Comparison of ENCODE assay signal across 16 cellular contexts in the genomic region with DNA sequence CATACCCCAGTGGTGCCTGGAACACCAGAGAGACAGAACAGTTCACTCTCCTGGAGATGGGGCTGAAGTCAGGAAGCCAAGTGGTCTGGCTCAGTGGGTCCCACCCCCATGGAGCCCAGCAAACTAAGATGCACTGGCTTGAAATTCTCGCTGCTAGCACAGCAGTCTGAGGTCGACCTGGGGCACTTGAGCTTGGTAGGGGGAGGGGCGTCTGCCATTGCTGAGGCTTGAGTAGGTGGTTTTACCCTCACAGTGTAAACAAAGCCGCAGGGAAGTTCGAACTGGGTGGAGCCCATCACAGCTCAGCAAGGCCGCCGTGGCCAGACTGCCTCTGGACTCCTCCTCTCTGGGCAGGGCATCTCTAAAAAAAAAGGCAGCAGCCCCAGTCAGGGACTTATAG.
DNase-seq lines count a peak whose midpoint lies in the region; ATAC-seq, FAIRE-seq and TF ChIP-seq lines count a peak whose summit lies in the region.
"Had no signal": no experiment of that assay in that cellular context is flagged by ENCODE, and none has a peak within 500 bp of the region (broad histone marks: within the 10 kb centered on the region; RNA-seq: fewer than 3 reads in every experiment).

No MANE protein-coding gene starts in this region.

- H4K20me1 ChIP-seq in GM23248 (ENCODE audit: insufficient read depth), result no peaks in the 10 kb centered on the region

- H2AFZ ChIP-seq in GM23248, result 0 out of 2 replicates have a peak overlapping the region, but pooled peaks have one; percentile 29

- H3K4me2 ChIP-seq in GM23248 (ENCODE audit: unreplicated experiment), result no peak overlapping the region

- in situ Hi-C loops in GM23248 (cut with MboI), result no loop called here

- H3K4me3 ChIP-seq in GM23248 (no peak overlapping the region), bronchial epithelial cell (ENCODE audit: low read depth, low read length) (no peak overlapping the region), kidney (ENCODE audit: low read length in 2 of 2) (no peak overlapping the region)
- no peak overlapping the region for H3K4me3 ChIP-seq in CD8-positive, alpha-beta memory T cell (ENCODE audit: low read length)
- H3K4me3 ChIP-seq: heart right ventricle had no signal

- FAIRE-seq in bronchial epithelial cell (lab: Jason Lieb, UNC) (no peak), kidney (lab: Jason Lieb, UNC) (no peak)

- 16 to 22% methylated on average over 7 of the region's 7 CpGs for WGBS in GM23248 (ENCODE audit: low coverage in 1 of 2, low lambda C conversion rate in 2 of 2, missing lambda C conversion rate in 2 of 2), 2 experiments

- intact Hi-C loops in kidney (cut with DNase I), result no loop called here

- peak; percentile 12 for DNase-seq in GM23248
- peak; percentile 55 for DNase-seq in NCI-H2227 (lab: John Stamatoyannopoulos, UW; ENCODE audit: unreplicated experiment)
- peak; percentile 41 for DNase-seq in bronchial epithelial cell (ENCODE audit: low read depth)
- peak; percentile 53 for DNase-seq in mucosa of gallbladder (ENCODE audit: low spot score)
- no peak for DNase-seq in CD8-positive, alpha-beta memory T cell
- no peak for DNase-seq in NCI-H1436 (lab: John Stamatoyannopoulos, UW)
- no peak for DNase-seq in effector memory CD8-positive, alpha-beta T cell
- no peak for DNase-seq in kidney
- DNase-seq: activated gamma-delta T cell; BE2C; heart right ventricle; mesenchymal stem cell; NCI-H1105 treated with DMSO at 0.1 percent for 48 hours; stimulated activated CD4-positive, alpha-beta T cell treated with anti-CD3 and anti-CD28 coated beads, Interleukin-4, amount 100 ng/mL, for 1 hour; stimulated activated naive CD4-positive, alpha-beta T cell treated with Interleukin-2 at 50 U/mL for 16 hours had no signal

- no peaks in the 10 kb centered on the region for H3F3A ChIP-seq in GM23248 (ENCODE audit: insufficient read depth)

- H3K9me2 ChIP-seq in GM23248 (ENCODE audit: insufficient read depth), result no peaks in the 10 kb centered on the region

- H3K36me3 Mint-ChIP-seq in CD8-positive, alpha-beta memory T cell, result no peaks in the 10 kb centered on the region
- no peaks in the 10 kb centered on the region for H3K36me3 Mint-ChIP-seq in effector memory CD8-positive, alpha-beta T cell (ENCODE audit: insufficient read depth)

- TF ChIP-seq CTCF in bronchial epithelial cell (IDR thresholded peaks at IDR 0.05; ENCODE audit: insufficient read depth, low read length, severe bottlenecking), result no peak
- TF ChIP-seq CTCF in kidney (IDR thresholded peaks at IDR 0.05; ENCODE audit: borderline replicate concordance, extremely low read depth, insufficient read depth), result no peak

- CTCF ChIA-PET in CD8-positive, alpha-beta memory T cell (lab: Charles Lee), result no interaction called here

- POLR2A ChIA-PET in CD8-positive, alpha-beta memory T cell (lab: Charles Lee), result no interaction called here

- H3K9ac ChIP-seq in GM23248 (no peak overlapping the region), kidney (ENCODE audit: low read length in 2 of 2) (no peak overlapping the region)

- H3K79me2 ChIP-seq in GM23248 (ENCODE audit: insufficient read depth), result no peaks in the 10 kb centered on the region

- no peak for ATAC-seq in effector memory CD8-positive, alpha-beta T cell (replicated peaks)
- ATAC-seq: heart right ventricle had no signal

- H3K9me3 ChIP-seq in GM23248 (ENCODE audit: low read depth), result no peaks in the 10 kb centered on the region
- no peaks in the 10 kb centered on the region for H3K9me3 ChIP-seq in CD8-positive, alpha-beta memory T cell (ENCODE audit: low read length)
- no peaks in the 10 kb centered on the region for H3K9me3 ChIP-seq in kidney (ENCODE audit: control insufficient read depth in 1 of 2, low read length in 2 of 2)
- H3K9me3 ChIP-seq: BE2C had no signal

- H3K27me3 ChIP-seq in GM23248 (replicated peaks; ENCODE audit: insufficient read depth) (no peaks in the 10 kb centered on the region), bronchial epithelial cell (ENCODE audit: control insufficient read depth, insufficient read depth, low read length) (no peaks in the 10 kb centered on the region)
- no peaks in the 10 kb centered on the region for H3K27me3 ChIP-seq in CD8-positive, alpha-beta memory T cell (ENCODE audit: insufficient read depth, low read length, poor library complexity, severe bottlenecking)
- H3K27me3 ChIP-seq: BE2C, heart right ventricle had no signal

- no peaks in the 10 kb centered on the region for H3K4me1 Mint-ChIP-seq in CD8-positive, alpha-beta memory T cell
- H3K4me1 Mint-ChIP-seq in effector memory CD8-positive, alpha-beta T cell (ENCODE audit: low read depth in 2 of 2), result no peaks in the 10 kb centered on the region

- H3K27ac Mint-ChIP-seq in CD8-positive, alpha-beta memory T cell, result no peak overlapping the region
- H3K27ac Mint-ChIP-seq in effector memory CD8-positive, alpha-beta T cell, result no peak overlapping the region

- H3K27ac ChIP-seq in GM23248 (no peak overlapping the region), kidney (ENCODE audit: low read depth in 2 of 2, low read length in 2 of 2) (no peak overlapping the region)
- no peak overlapping the region for H3K27ac ChIP-seq in CD8-positive, alpha-beta memory T cell (ENCODE audit: low read depth, low read length)
- H3K27ac ChIP-seq: epithelial cell of prostate, heart right ventricle had no signal

- H3K4me3 Mint-ChIP-seq in CD8-positive, alpha-beta memory T cell, result no peak overlapping the region
- no peak overlapping the region for H3K4me3 Mint-ChIP-seq in effector memory CD8-positive, alpha-beta T cell

- peaks cover 7 to 43% of the 10 kb centered on the region in 2 donors for H3K27me3 Mint-ChIP-seq in CD8-positive, alpha-beta memory T cell
- peaks cover 43 to 56% of the 10 kb centered on the region in 2 donors for H3K27me3 Mint-ChIP-seq in effector memory CD8-positive, alpha-beta T cell

- H3K36me3 ChIP-seq in GM23248 (ENCODE audit: low read depth) (no peaks in the 10 kb centered on the region), bronchial epithelial cell (ENCODE audit: control insufficient read depth, insufficient read depth, low read length) (no peaks in the 10 kb centered on the region), kidney (ENCODE audit: control insufficient read depth in 1 of 2, insufficient read depth in 2 of 2, low read length in 2 of 2) (no peaks in the 10 kb centered on the region)
- no peaks in the 10 kb centered on the region for H3K36me3 ChIP-seq in CD8-positive, alpha-beta memory T cell (ENCODE audit: insufficient read depth, low read length)
- H3K36me3 ChIP-seq: BE2C, heart right ventricle had no signal

- H3K4me1 ChIP-seq in GM23248 (ENCODE audit: insufficient read depth) (no peaks in the 10 kb centered on the region), kidney (ENCODE audit: control insufficient read depth in 1 of 2, insufficient read depth in 1 of 2, low read depth in 1 of 2, low read length in 2 of 2) (no peaks in the 10 kb centered on the region)
- no peaks in the 10 kb centered on the region for H3K4me1 ChIP-seq in CD8-positive, alpha-beta memory T cell (ENCODE audit: insufficient read depth, low read length)
- H3K4me1 ChIP-seq: BE2C, heart right ventricle had no signal

- H3K9me3 Mint-ChIP-seq in CD8-positive, alpha-beta memory T cell, result peaks cover 0 to 4% (median 0%) of the 10 kb centered on the region in 5 donors
- H3K9me3 Mint-ChIP-seq in effector memory CD8-positive, alpha-beta T cell, result no peaks in the 10 kb centered on the region

Comparison
In these comparisons a context has a peak if more than half of its experiments do, and no peak if none do; other contexts are left out.
1. DNase-seq: peak in GM23248 (single experiment), NCI-H2227 (single experiment), bronchial epithelial cell (single experiment) and mucosa of gallbladder (single experiment); none in CD8-positive, alpha-beta memory T cell (0 of 5), NCI-H1436 (single experiment), effector memory CD8-positive, alpha-beta T cell (0 of 3) and kidney (single experiment).